ENCODE assay signal across 14 cellular contexts in genomic region chr11:71947498-71947897, GRCh38. TPM values are rescaled to one million over a fixed set of nuclear protein-coding genes. Genes with fewer than 3 reads are reported as not detected.
A peak's percentile ranks its signal among the peaks of the same experiment; 100 is the strongest.
DNase-seq lines count a peak whose midpoint lies in the region; ATAC-seq and TF ChIP-seq lines count a peak whose summit lies in the region.
"Had no signal": no experiment of that assay in that cellular context is flagged by ENCODE, and none has a peak within 500 bp of the region (broad histone marks: within the 10 kb centered on the region; RNA-seq: fewer than 3 reads in every experiment).

No MANE protein-coding gene starts in this region.

- peaks cover 67% of the 10 kb centered on the region for H3K79me2 ChIP-seq in smooth muscle cell (ENCODE audit: low read depth)

- H3K4me3 Mint-ChIP-seq in activated CD4-positive, alpha-beta memory T cell treated with anti-CD3 and anti-CD28 coated beads for 36 hours, result no peak overlapping the region
- no peak overlapping the region for H3K4me3 Mint-ChIP-seq in activated CD4-positive, alpha-beta memory T cell treated with anti-CD3 and anti-CD28 coated beads, Interleukin-2, amount 10 ng/mL, durations not matched to agents 7 days and 5 days

- BruUV-seq in A673 (replicated peaks; lab: Mats Ljungman, UMichigan), result no TSS peak

- ATAC-seq in RWPE2 (ENCODE audit: low read depth), result no peak
- ATAC-seq in HG03460 (IDR thresholded peaks at IDR 0.05; ENCODE audit: unreplicated experiment), result no peak
- ATAC-seq: lower lobe of right lung had no signal

- WGBS in smooth muscle cell (ENCODE audit: low lambda C conversion rate), result 84% methylated on average over 3 of the region's 3 CpGs

- peaks cover 36% of the 10 kb centered on the region for H4K20me1 ChIP-seq in smooth muscle cell (ENCODE audit: low read depth)

- no peaks in the 10 kb centered on the region for H3K9me3 Mint-ChIP-seq in activated CD4-positive, alpha-beta memory T cell treated with anti-CD3 and anti-CD28 coated beads for 36 hours
- H3K9me3 Mint-ChIP-seq in activated CD4-positive, alpha-beta memory T cell treated with anti-CD3 and anti-CD28 coated beads, Interleukin-2, amount 10 ng/mL, durations not matched to agents 7 days and 5 days, result no peaks in the 10 kb centered on the region

- H3K9ac ChIP-seq in smooth muscle cell (ENCODE audit: low read depth), result peak overlapping the region; percentile 93

- H3K4me3 ChIP-seq in RWPE2 (ENCODE audit: severe bottlenecking), result no peak overlapping the region
- no peak overlapping the region for H3K4me3 ChIP-seq in smooth muscle cell
- H3K4me3 ChIP-seq in A673 (ENCODE audit: low read depth, low read length, poor library complexity, severe bottlenecking), result no peak overlapping the region
- H3K4me3 ChIP-seq: lower lobe of right lung, SK-N-MC had no signal

- H3K9me3 ChIP-seq in RWPE2 (ENCODE audit: severe bottlenecking) (no peaks in the 10 kb centered on the region), smooth muscle cell (replicated peaks; ENCODE audit: low read depth) (no peaks in the 10 kb centered on the region), A673 (ENCODE audit: low read depth, low read length, poor library complexity, severe bottlenecking) (no peaks in the 10 kb centered on the region)
- H3K9me3 ChIP-seq: lower lobe of right lung had no signal

- POLR2A ChIA-PET in activated CD4-positive, alpha-beta memory T cell treated with anti-CD3 and anti-CD28 coated beads for 36 hours (lab: Charles Lee), result no interaction called here
- POLR2A ChIA-PET in activated CD4-positive, alpha-beta memory T cell treated with anti-CD3 and anti-CD28 coated beads, Interleukin-2, amount 10 ng/mL, durations not matched to agents 7 days and 5 days (lab: Charles Lee), result no interaction called here
- POLR2A ChIA-PET in A673 (lab: Charles Lee; ENCODE audit: low non-redundant PET), result no interaction called here

- H3K27ac ChIP-seq in RWPE2 (ENCODE audit: poor library complexity, severe bottlenecking) (peak overlapping the region; percentile 97), epithelial cell of prostate (peak overlapping the region; percentile 91), smooth muscle cell (ENCODE audit: low read depth) (peak overlapping the region; percentile 99), A673 (ENCODE audit: low read depth, low read length, poor library complexity, severe bottlenecking) (no peak overlapping the region)
- H3K27ac ChIP-seq: lower lobe of right lung, SK-N-MC had no signal

- H3K4me1 ChIP-seq in RWPE2 (ENCODE audit: insufficient read depth, poor library complexity, severe bottlenecking) (peaks cover 28% of the 10 kb centered on the region), smooth muscle cell (ENCODE audit: low read depth) (peaks cover 33% of the 10 kb centered on the region), A673 (ENCODE audit: insufficient read depth, low read length, poor library complexity, severe bottlenecking) (no peaks in the 10 kb centered on the region)

- intact Hi-C loops in activated CD4-positive, alpha-beta memory T cell treated with anti-CD3 and anti-CD28 coated beads for 36 hours (cut with micrococcal nuclease), result no loop called here
- intact Hi-C loops in A673 (cut with micrococcal nuclease; ENCODE audit: unreplicated experiment), result no loop called here

- H3K27me3 Mint-ChIP-seq in activated CD4-positive, alpha-beta memory T cell treated with anti-CD3 and anti-CD28 coated beads for 36 hours, result no peaks in the 10 kb centered on the region
- H3K27me3 Mint-ChIP-seq in activated CD4-positive, alpha-beta memory T cell treated with anti-CD3 and anti-CD28 coated beads, Interleukin-2, amount 10 ng/mL, durations not matched to agents 7 days and 5 days, result no peaks in the 10 kb centered on the region

- H3K27me3 ChIP-seq in RWPE2 (ENCODE audit: insufficient read depth, poor library complexity, severe bottlenecking) (no peaks in the 10 kb centered on the region), smooth muscle cell (ENCODE audit: low read depth) (no peaks in the 10 kb centered on the region), A673 (replicated peaks; ENCODE audit: insufficient read depth, low read depth, low read length, poor library complexity) (no peaks in the 10 kb centered on the region)

- H3K36me3 Mint-ChIP-seq in activated CD4-positive, alpha-beta memory T cell treated with anti-CD3 and anti-CD28 coated beads for 36 hours, result peaks cover 13% of the 10 kb centered on the region
- H3K36me3 Mint-ChIP-seq in activated CD4-positive, alpha-beta memory T cell treated with anti-CD3 and anti-CD28 coated beads, Interleukin-2, amount 10 ng/mL, durations not matched to agents 7 days and 5 days (ENCODE audit: low read depth), result peaks cover 5% of the 10 kb centered on the region

- H3K27ac Mint-ChIP-seq in activated CD4-positive, alpha-beta memory T cell treated with anti-CD3 and anti-CD28 coated beads for 36 hours, result peak overlapping the region; percentile 11
- no peak overlapping the region for H3K27ac Mint-ChIP-seq in activated CD4-positive, alpha-beta memory T cell treated with anti-CD3 and anti-CD28 coated beads, Interleukin-2, amount 10 ng/mL, durations not matched to agents 7 days and 5 days

- peaks cover 30% of the 10 kb centered on the region for H3K4me1 Mint-ChIP-seq in activated CD4-positive, alpha-beta memory T cell treated with anti-CD3 and anti-CD28 coated beads for 36 hours (ENCODE audit: low read depth)
- peaks cover 12% of the 10 kb centered on the region for H3K4me1 Mint-ChIP-seq in activated CD4-positive, alpha-beta memory T cell treated with anti-CD3 and anti-CD28 coated beads, Interleukin-2, amount 10 ng/mL, durations not matched to agents 7 days and 5 days

- H3K4me2 ChIP-seq in smooth muscle cell, result peak overlapping the region; percentile 72

- H2AFZ ChIP-seq in smooth muscle cell (ENCODE audit: low read depth), result no peak overlapping the region

- CTCF ChIA-PET in activated CD4-positive, alpha-beta memory T cell treated with anti-CD3 and anti-CD28 coated beads for 36 hours (lab: Charles Lee), result no interaction called here
- CTCF ChIA-PET in activated CD4-positive, alpha-beta memory T cell treated with anti-CD3 and anti-CD28 coated beads, Interleukin-2, amount 10 ng/mL, durations not matched to agents 7 days and 5 days (lab: Charles Lee), result no interaction called here
- CTCF ChIA-PET in A673 (lab: Charles Lee), result no interaction called here

- TF ChIP-seq CTCF in RWPE2 (IDR thresholded peaks at IDR 0.05; ENCODE audit: poor library complexity, severe bottlenecking), result no peak
- no peak for TF ChIP-seq CTCF in smooth muscle cell (IDR thresholded peaks at IDR 0.05; ENCODE audit: borderline replicate concordance, insufficient read depth, poor library complexity, severe bottlenecking)
- no peak for TF ChIP-seq CTCF in A673 (conservative IDR thresholded peaks at IDR 0.05; ENCODE audit: low read depth, low read length)

- no peaks in the 10 kb centered on the region; the same call in none of the 2 replicates for H3K36me3 ChIP-seq in RWPE2 (ENCODE audit: low read depth)
- H3K36me3 ChIP-seq in smooth muscle cell (ENCODE audit: low read depth), result no peaks in the 10 kb centered on the region
- H3K36me3 ChIP-seq in A673 (ENCODE audit: insufficient read depth, low read length, poor library complexity, severe bottlenecking), result no peaks in the 10 kb centered on the region
- H3K36me3 ChIP-seq: lower lobe of right lung had no signal

- peaks cover 29% of the 10 kb centered on the region for H3F3A ChIP-seq in smooth muscle cell (ENCODE audit: low read depth)

- DNase-seq in activated CD4-positive, alpha-beta memory T cell treated with anti-CD3 and anti-CD28 coated beads for 36 hours, result no peak
- no peak for DNase-seq in activated CD4-positive, alpha-beta memory T cell treated with anti-CD3 and anti-CD28 coated beads, Interleukin-2, amount 10 ng/mL, durations not matched to agents 7 days and 5 days
- DNase-seq in RWPE2 (ENCODE audit: low spot score) (no peak), epithelial cell of prostate (ENCODE audit: low read depth, low spot score) (no peak), smooth muscle cell (lab: John Stamatoyannopoulos, UW; ENCODE audit: unreplicated experiment) (no peak), A673 (ENCODE audit: low spot score) (no peak), AG08396 (ENCODE audit: low spot score) (no peak)
- DNase-seq: amniotic stem cell, dermis blood vessel endothelial cell, HCEC 1CT, lower lobe of right lung, nucleus accumbens had no signal

RNA-seq across cellular contexts. Expression of gene RNF121, which starts 18.7 kb away (rescaled TPM):
- 10 to 100 TPM; 34.9 to 37.1 TPM for total RNA-seq in activated CD4-positive, alpha-beta memory T cell treated with anti-CD3 and anti-CD28 coated beads for 36 hours
- 10 to 100 TPM; 25.7 to 28.1 TPM for total RNA-seq in activated CD4-positive, alpha-beta memory T cell treated with anti-CD3 and anti-CD28 coated beads, Interleukin-2, amount 10 ng/mL, durations not matched to agents 7 days and 5 days
- 35.3 and 49.5 TPM in 2 replicates for total RNA-seq in smooth muscle cell
- polyA plus RNA-seq in smooth muscle cell, result 34.4 and 34.9 TPM in 2 replicates
- 54.9 and 59.1 TPM in 2 replicates for total RNA-seq in A673 (2021)

RNA-seq across cellular contexts. Expression of gene XNDC1N, which starts 19.1 kb away (rescaled TPM):
- total RNA-seq in activated CD4-positive, alpha-beta memory T cell treated with anti-CD3 and anti-CD28 coated beads for 36 hours, result 10 to 100 TPM; 12.4 to 13.2 TPM
- 10 to 100 TPM; 12.8 to 14.0 TPM for total RNA-seq in activated CD4-positive, alpha-beta memory T cell treated with anti-CD3 and anti-CD28 coated beads, Interleukin-2, amount 10 ng/mL, durations not matched to agents 7 days and 5 days
- 1.1 and 7.1 TPM in 2 replicates for total RNA-seq in smooth muscle cell
- polyA plus RNA-seq in smooth muscle cell, result 1.4 and 1.9 TPM in 2 replicates
- total RNA-seq in A673 (2021), result 15.8 and 16.8 TPM in 2 replicates

RNA-seq across cellular contexts. Expression of gene IL18BP, which starts 51.2 kb away (rescaled TPM):
- 1 to 10 TPM; 6.6 to 9.3 TPM for total RNA-seq in activated CD4-positive, alpha-beta memory T cell treated with anti-CD3 and anti-CD28 coated beads for 36 hours
- 10 to 100 TPM; 12.4 to 14.0 TPM for total RNA-seq in activated CD4-positive, alpha-beta memory T cell treated with anti-CD3 and anti-CD28 coated beads, Interleukin-2, amount 10 ng/mL, durations not matched to agents 7 days and 5 days
- total RNA-seq in smooth muscle cell, result 4.5 and 10.5 TPM in 2 replicates
- polyA plus RNA-seq in smooth muscle cell, result 0.55 and 4.6 TPM in 2 replicates
- 10.6 and 12.2 TPM in 2 replicates for total RNA-seq in A673 (2021)
